In the genomic region with DNA sequence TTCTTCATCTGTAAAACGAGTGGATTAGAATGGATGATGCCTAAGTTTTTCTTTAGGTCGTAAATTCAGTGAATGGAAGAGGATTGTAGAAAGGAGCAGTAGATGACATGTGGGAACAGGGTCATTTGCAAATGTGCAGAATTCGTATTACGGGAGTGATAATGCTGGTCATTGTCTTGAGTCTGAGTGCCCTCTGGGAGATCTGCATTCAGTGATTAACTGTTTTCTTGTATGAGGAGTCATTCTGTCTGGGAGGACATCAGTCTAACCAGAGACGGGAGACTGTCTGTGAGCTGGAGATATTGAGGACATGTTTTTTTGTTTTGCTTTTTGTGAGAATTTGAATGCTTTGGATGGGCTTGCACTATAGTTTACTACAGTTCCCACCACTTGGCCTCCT, we compare ENCODE assay signal across 25 cellular contexts.
"Had no signal": no experiment of that assay in that cellular context is flagged by ENCODE, and none has a peak within 500 bp of the region (broad histone marks: within the 10 kb centered on the region; RNA-seq: fewer than 3 reads in every experiment).

No MANE protein-coding gene starts in this region.

- H3K9me3 Mint-ChIP-seq: central memory CD8-positive, alpha-beta T cell; T-helper 2 cell treated with Interferon-gamma antibody and Interleukin-4, amounts not matched to agents 5 μg/mL and 100 μg/mL, for 36 hours had no signal

- H3K9me3 ChIP-seq: gastrocnemius medialis, left lung, spleen, thoracic aorta had no signal

- H3K4me3 ChIP-seq: coronary artery, dorsolateral prefrontal cortex, gastrocnemius medialis, left lung, lung, spleen, thoracic aorta had no signal

- H3K27ac Mint-ChIP-seq: activated naive CD8-positive, alpha-beta T cell; T-helper 2 cell treated with Interferon-gamma antibody and Interleukin-4, amounts not matched to agents 5 μg/mL and 100 μg/mL, for 36 hours had no signal

- H3K27me3 ChIP-seq: dorsolateral prefrontal cortex, gastrocnemius medialis, left lung, spleen had no signal

- DNase-seq: activated CD4-positive, alpha-beta T cell treated with anti-CD3 and anti-CD28 coated beads for 48 hours; activated CD4-positive, alpha-beta T cell treated with anti-CD3 and anti-CD28 coated beads, Interleukin-2, amount 50 U/mL, for 48 hours; activated CD8-positive, alpha-beta memory T cell treated with anti-CD3 and anti-CD28 coated beads for 24 hours; activated effector memory CD4-positive, alpha-beta T cell treated with Interleukin-2 at 50 U/mL for 16 hours; activated naive CD4-positive, alpha-beta T cell treated with Interleukin-2 at 50 U/mL for 16 hours; effector memory CD4-positive, alpha-beta T cell; gastrocnemius medialis; glutamatergic neuron; left lung; occipital lobe; right cardiac atrium; spleen; stimulated activated CD4-positive, alpha-beta T cell treated with anti-CD3 and anti-CD28 coated beads, Interleukin-2, amount 100 ng/mL, for 48 hours; stimulated activated naive CD8-positive, alpha-beta T cell treated with anti-CD3 and anti-CD28 coated beads, Interleukin-15, Interleukin-2, amounts not matched to agents 100 U/mL and 50 U/mL, for 24 hours; T-helper 1 cell; trophoblast cell had no signal

- H3K27me3 Mint-ChIP-seq: activated naive CD8-positive, alpha-beta T cell; central memory CD8-positive, alpha-beta T cell had no signal

- H3K27ac ChIP-seq: coronary artery, gastrocnemius medialis, left lung, spleen, thoracic aorta, VCaP had no signal

- H3K36me3 Mint-ChIP-seq: activated naive CD8-positive, alpha-beta T cell had no signal

- H3K4me3 Mint-ChIP-seq: activated naive CD8-positive, alpha-beta T cell; central memory CD8-positive, alpha-beta T cell; T-helper 2 cell treated with Interferon-gamma antibody and Interleukin-4, amounts not matched to agents 5 μg/mL and 100 μg/mL, for 36 hours had no signal

- H3K4me1 Mint-ChIP-seq: central memory CD8-positive, alpha-beta T cell had no signal

- H3K36me3 ChIP-seq: gastrocnemius medialis, left lung, spleen, thoracic aorta had no signal

- H3K4me1 ChIP-seq: gastrocnemius medialis had no signal

- ATAC-seq: activated CD4-positive, CD25-positive, alpha-beta regulatory T cell treated with anti-CD3 and anti-CD28 coated beads, Interleukin-2, amount 50 U/mL, for 24 hours; gastrocnemius medialis; left lung; right cardiac atrium; stimulated activated naive CD8-positive, alpha-beta T cell treated with anti-CD3 and anti-CD28 coated beads, Interleukin-15, Interleukin-2, amounts not matched to agents 100 U/mL and 50 U/mL, for 24 hours had no signal
